9 cellular contexts compared by ENCODE assay signal in the genomic region with DNA sequence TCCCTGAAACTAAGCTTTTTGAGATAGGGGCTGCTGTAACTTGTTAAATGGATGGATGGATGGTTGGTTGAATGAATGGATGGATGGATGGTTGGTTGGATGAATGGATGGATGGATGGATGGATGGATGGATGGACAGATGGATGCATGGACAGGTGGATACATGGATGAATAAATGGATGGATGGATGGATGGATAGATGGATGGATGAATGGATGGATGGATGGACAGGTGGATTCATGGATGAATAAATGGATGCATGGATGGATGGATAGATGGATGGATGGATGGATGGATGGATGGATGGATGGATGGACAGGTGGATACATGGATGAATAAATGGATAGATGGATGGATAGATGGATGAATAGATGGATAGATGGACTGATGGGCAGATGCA. TPM values are rescaled to one million over a fixed set of nuclear protein-coding genes. Genes with fewer than 3 reads are reported as not detected.
"Had no signal": no experiment of that assay in that cellular context is flagged by ENCODE, and none has a peak within 500 bp of the region (broad histone marks: within the 10 kb centered on the region; RNA-seq: fewer than 3 reads in every experiment).

No MANE protein-coding gene starts in this region.

- H3K27ac ChIP-seq: GM23248 had no signal

- H3K9me3 Mint-ChIP-seq: H9, HFFc6 had no signal

- FAIRE-seq: H54, HTR-8/SVneo had no signal

- H3K4me3 ChIP-seq: GM23248, K562 had no signal

- ATAC-seq: K562 had no signal

- DNase-seq: GOT3, H9, KG1 had no signal

- H3K4me3 Mint-ChIP-seq: H9, HFFc6 had no signal

- H3K27ac Mint-ChIP-seq: H9, HFFc6 had no signal

RNA-seq across cellular contexts. Expression of a gene that starts 26.9 kb away (rescaled TPM):
- total RNA-seq: IMR-90, K562 had no signal

RNA-seq across cellular contexts. Expression of a gene that starts 57.9 kb away (rescaled TPM):
- total RNA-seq: GM23248, HFFc6, IMR-90, K562 had no signal
- polyA plus RNA-seq: IMR-90, K562 had no signal
